In genomic region chr5:36040651-36041536, GRCh38 we compare ENCODE assay signal across 19 cellular contexts. TPM values are rescaled to one million over a fixed set of nuclear protein-coding genes. Genes with fewer than 3 reads are reported as not detected.
DNase-seq lines count a peak whose midpoint lies in the region; ATAC-seq lines count a peak whose summit lies in the region.
"Had no signal": no experiment of that assay in that cellular context is flagged by ENCODE, and none has a peak within 500 bp of the region (broad histone marks: within the 10 kb centered on the region; RNA-seq: fewer than 3 reads in every experiment).

No MANE protein-coding gene starts in this region.

- H3K4me2 ChIP-seq in mesendoderm (ENCODE audit: low read length), result no peak overlapping the region

- WGBS in mesendoderm (ENCODE audit: extremely low coverage, insufficient coverage, low lambda C conversion rate), result no CpG with 5 or more reads among the region's 3 CpGs

- no peaks in the 10 kb centered on the region for H3K4me1 ChIP-seq in mesendoderm (ENCODE audit: control insufficient read depth, low read depth, low read length)

- no peak for ATAC-seq in GM19395 (IDR thresholded peaks at IDR 0.05; ENCODE audit: unreplicated experiment)
- ATAC-seq in HG02884 (IDR thresholded peaks at IDR 0.05; ENCODE audit: unreplicated experiment), result no peak
- no peak for ATAC-seq in GM18873 (IDR thresholded peaks at IDR 0.05; ENCODE audit: low FRiP score, unreplicated experiment)
- ATAC-seq: activated CD8-positive, alpha-beta T cell treated with anti-CD3 and anti-CD28 coated beads for 36 hours; naive thymus-derived CD8-positive, alpha-beta T cell had no signal

- H2BK120ac ChIP-seq in mesendoderm (ENCODE audit: low read depth, low read length), result no peak overlapping the region

- H4K8ac ChIP-seq in mesendoderm (ENCODE audit: low read depth, low read length), result no peak overlapping the region

- no peaks in the 10 kb centered on the region for H3K36me3 ChIP-seq in mesendoderm (ENCODE audit: control insufficient read depth, insufficient read depth, low read length)
- H3K36me3 ChIP-seq: suprapubic skin had no signal

- H3K27me3 ChIP-seq in mesendoderm (ENCODE audit: insufficient read depth, low read length, poor library complexity), result no peaks in the 10 kb centered on the region
- H3K27me3 ChIP-seq: suprapubic skin had no signal

- DNase-seq in DMS53 treated with DMSO at 0.1 percent for 48 hours (lab: John Stamatoyannopoulos, UW; ENCODE audit: unreplicated experiment) (peak; percentile 94), NCI-H1417 treated with DMSO at 0.1 percent for 48 hours (lab: John Stamatoyannopoulos, UW) (peak; percentile 59), NCI-H748 treated with DMSO at 0.1 percent for 48 hours (lab: John Stamatoyannopoulos, UW) (peak; percentile 96), mesendoderm (peak; percentile 21), SW480 (ENCODE audit: low spot score) (no peak)
- DNase-seq: activated CD8-positive, alpha-beta T cell treated with anti-CD3 and anti-CD28 coated beads for 36 hours; glutamatergic neuron; H7; mammary epithelial cell; naive thymus-derived CD8-positive, alpha-beta T cell; NCI-H1694 treated with DMSO at 0.1 percent for 48 hours; posterior cingulate gyrus; stimulated activated CD4-positive, alpha-beta T cell treated with anti-CD3 and anti-CD28 coated beads, Interleukin-4, amount 100 ng/mL, for 4 hours; T-helper 1 cell had no signal

- H3K18ac ChIP-seq in mesendoderm (ENCODE audit: low read length), result no peak overlapping the region

- H3K9ac ChIP-seq in mesendoderm (ENCODE audit: low read length), result no peak overlapping the region

- no peak overlapping the region for H2BK15ac ChIP-seq in mesendoderm (replicated peaks; ENCODE audit: low read depth)

- no peak overlapping the region for H3K23ac ChIP-seq in mesendoderm (ENCODE audit: low read length)

- H2AK5ac ChIP-seq in mesendoderm (ENCODE audit: low read length), result no peak overlapping the region

- no peak overlapping the region for H2BK5ac ChIP-seq in mesendoderm (ENCODE audit: low read length)

- H3K4me3 ChIP-seq in mesendoderm (ENCODE audit: low read length), result no peak overlapping the region
- H3K4me3 ChIP-seq: skin epidermis, suprapubic skin had no signal

- H3K56ac ChIP-seq in mesendoderm (ENCODE audit: low read length), result no peak overlapping the region

- H4K5ac ChIP-seq in mesendoderm (ENCODE audit: low read length), result no peak overlapping the region

- no peaks in the 10 kb centered on the region for H3K79me2 ChIP-seq in mesendoderm (ENCODE audit: control insufficient read depth, insufficient read depth, low read length)

- no peaks in the 10 kb centered on the region for H3K79me1 ChIP-seq in mesendoderm (ENCODE audit: low read length)

- no peak overlapping the region for H3K27ac ChIP-seq in mesendoderm (ENCODE audit: low read depth, low read length)
- H3K27ac ChIP-seq: skin epidermis, suprapubic skin had no signal

- H3K4ac ChIP-seq in mesendoderm (ENCODE audit: low read depth, low read length), result no peak overlapping the region

RNA-seq across cellular contexts. Expression of gene UGT3A2, which starts 25.8 kb away (rescaled TPM):
- 13.5 TPM for polyA plus RNA-seq in mesendoderm (2013, experiment 1 of 2)
- polyA plus RNA-seq in mesendoderm (2013, experiment 2 of 2), result 14.2 TPM
- polyA plus RNA-seq: mammary epithelial cell; naive thymus-derived CD8-positive, alpha-beta T cell had no signal

RNA-seq across cellular contexts. Expression of gene UGT3A1, which starts 49.7 kb away (rescaled TPM):
- polyA plus RNA-seq in mesendoderm (2013, experiment 1 of 2), result 0.65 TPM
- polyA plus RNA-seq in mesendoderm (2013, experiment 2 of 2), result 0.70 TPM
- polyA plus RNA-seq: mammary epithelial cell; naive thymus-derived CD8-positive, alpha-beta T cell had no signal
